Comparison of ENCODE assay signal across 11 cellular contexts in genomic region chrX:119676949-119677653, GRCh38. TPM values are rescaled to one million over a fixed set of nuclear protein-coding genes. Genes with fewer than 3 reads are reported as not detected.
DNase-seq lines count a peak whose midpoint lies in the region; ATAC-seq and TF ChIP-seq lines count a peak whose summit lies in the region.
"Had no signal": no experiment of that assay in that cellular context is flagged by ENCODE, and none has a peak within 500 bp of the region (broad histone marks: within the 10 kb centered on the region; RNA-seq: fewer than 3 reads in every experiment).

No MANE protein-coding gene starts in this region.

- H3K9me3 Mint-ChIP-seq in activated naive CD4-positive, alpha-beta T cell treated with anti-CD3 and anti-CD28 coated beads for 36 hours, result no peaks in the 10 kb centered on the region
- H3K9me3 Mint-ChIP-seq in activated B cell treated with CpG ODN at 0.5 μM for 24 hours, result no peaks in the 10 kb centered on the region
- H3K9me3 Mint-ChIP-seq in stimulated activated naive CD8-positive, alpha-beta T cell treated with anti-CD3 and anti-CD28 coated beads, Interleukin-15, amount 100 ng/mL, for 72 hours, result no peaks in the 10 kb centered on the region

- DNase-seq in activated naive CD4-positive, alpha-beta T cell treated with anti-CD3 and anti-CD28 coated beads for 36 hours, result no peak
- no peak for DNase-seq in activated naive CD4-positive, alpha-beta T cell (lab: John Stamatoyannopoulos, UW)
- DNase-seq in activated B cell treated with CpG ODN at 0.5 μM for 24 hours (no peak), left colon (no peak), cerebellar nuclear complex (lab: John Stamatoyannopoulos, UW) (no peak), cortex of kidney (lab: John Stamatoyannopoulos, UW) (no peak)
- no peak for DNase-seq in stimulated activated naive CD8-positive, alpha-beta T cell treated with anti-CD3 and anti-CD28 coated beads, Interleukin-15, amount 100 ng/mL, for 72 hours
- DNase-seq: heart left ventricle, left lung, occipital lobe had no signal

- peaks cover 56% of the 10 kb centered on the region for H3K4me1 Mint-ChIP-seq in activated naive CD4-positive, alpha-beta T cell treated with anti-CD3 and anti-CD28 coated beads for 36 hours (ENCODE audit: low read depth)
- H3K4me1 Mint-ChIP-seq in activated B cell treated with CpG ODN at 0.5 μM for 24 hours, result peaks cover 58% of the 10 kb centered on the region
- peaks cover 59% of the 10 kb centered on the region for H3K4me1 Mint-ChIP-seq in stimulated activated naive CD8-positive, alpha-beta T cell treated with anti-CD3 and anti-CD28 coated beads, Interleukin-15, amount 100 ng/mL, for 72 hours

- peaks cover 10% of the 10 kb centered on the region for H3K36me3 Mint-ChIP-seq in activated naive CD4-positive, alpha-beta T cell treated with anti-CD3 and anti-CD28 coated beads for 36 hours (ENCODE audit: low read depth)
- H3K36me3 Mint-ChIP-seq in activated B cell treated with CpG ODN at 0.5 μM for 24 hours (ENCODE audit: low read depth), result peaks cover 30% of the 10 kb centered on the region

- peak overlapping the region; percentile 6 for H3K4me3 Mint-ChIP-seq in activated naive CD4-positive, alpha-beta T cell treated with anti-CD3 and anti-CD28 coated beads for 36 hours
- peak overlapping the region; percentile 71 for H3K4me3 Mint-ChIP-seq in activated B cell treated with CpG ODN at 0.5 μM for 24 hours
- H3K4me3 Mint-ChIP-seq in stimulated activated naive CD8-positive, alpha-beta T cell treated with anti-CD3 and anti-CD28 coated beads, Interleukin-15, amount 100 ng/mL, for 72 hours, result peak overlapping the region; percentile 84 to 86

- POLR2A ChIA-PET in activated B cell treated with CpG ODN at 0.5 μM for 24 hours (lab: Charles Lee), result interaction anchor here (0.5 to 4.1 kb wide), 9 partner anchors 8 to 115 kb away, joined by 3 to 27 read pairs (median 4); partner anchors contain the start of gene SEPTIN6

- CTCF ChIA-PET in activated naive CD4-positive, alpha-beta T cell treated with anti-CD3 and anti-CD28 coated beads for 36 hours (lab: Charles Lee), result interaction anchor here (0.9 to 1.1 kb wide), 3 partner anchors 12 to 53 kb away, joined by 3 to 4 read pairs (median 3); partner anchors contain the start of gene SEPTIN6
- CTCF ChIA-PET in activated B cell treated with CpG ODN at 0.5 μM for 24 hours (lab: Charles Lee), result no interaction called here

- peak overlapping the region; percentile 97 for H3K27ac Mint-ChIP-seq in activated naive CD4-positive, alpha-beta T cell treated with anti-CD3 and anti-CD28 coated beads for 36 hours
- H3K27ac Mint-ChIP-seq in activated B cell treated with CpG ODN at 0.5 μM for 24 hours, result peak overlapping the region; percentile 90
- peak overlapping the region; percentile 92 to 93 for H3K27ac Mint-ChIP-seq in stimulated activated naive CD8-positive, alpha-beta T cell treated with anti-CD3 and anti-CD28 coated beads, Interleukin-15, amount 100 ng/mL, for 72 hours

- H3K27me3 Mint-ChIP-seq in activated naive CD4-positive, alpha-beta T cell treated with anti-CD3 and anti-CD28 coated beads for 36 hours (ENCODE audit: low read depth), result no peaks in the 10 kb centered on the region
- H3K27me3 Mint-ChIP-seq in activated B cell treated with CpG ODN at 0.5 μM for 24 hours, result no peaks in the 10 kb centered on the region
- H3K27me3 Mint-ChIP-seq in stimulated activated naive CD8-positive, alpha-beta T cell treated with anti-CD3 and anti-CD28 coated beads, Interleukin-15, amount 100 ng/mL, for 72 hours, result no peaks in the 10 kb centered on the region

- no peak for ATAC-seq in activated B cell treated with CpG ODN at 0.5 μM for 24 hours (ENCODE audit: low read depth)
- peak; percentile 49 for ATAC-seq in left colon
- ATAC-seq in stimulated activated naive CD8-positive, alpha-beta T cell treated with anti-CD3 and anti-CD28 coated beads, Interleukin-15, amount 100 ng/mL, for 72 hours, result no peak
- ATAC-seq in GM21423 (IDR thresholded peaks at IDR 0.05; ENCODE audit: unreplicated experiment), result no peak
- ATAC-seq: left lung had no signal

- intact Hi-C loops in activated naive CD4-positive, alpha-beta T cell treated with anti-CD3 and anti-CD28 coated beads for 36 hours (cut with micrococcal nuclease), result no loop called here
- intact Hi-C loops in activated B cell treated with CpG ODN at 0.5 μM for 24 hours (cut with micrococcal nuclease), result loop anchor here (1.0 kb wide), 1 partner anchor 11 kb away; no protein-coding TSS in a partner anchor
- intact Hi-C loops in left colon (cut with DNase I, micrococcal nuclease), result no loop called here

- TF ChIP-seq CTCF in activated B cell treated with CpG ODN at 0.5 μM for 24 hours (IDR thresholded peaks at IDR 0.05), result no peak

RNA-seq across cellular contexts. Expression of gene SEPTIN6, which starts 15.9 kb away (rescaled TPM):
- total RNA-seq in activated naive CD4-positive, alpha-beta T cell treated with anti-CD3 and anti-CD28 coated beads for 36 hours, result 100 to 1,000 TPM; 137 to 143 TPM
- total RNA-seq in activated B cell treated with CpG ODN at 0.5 μM for 24 hours (330 and 338 TPM in 2 replicates), left colon (10 to 100 TPM; 11.8 to 15.8 TPM)

Comparison
In these comparisons a context has a peak if more than half of its experiments do, and no peak if none do; other contexts are left out.
1. H3K4me3 Mint-ChIP-seq: peak in every context shown above with its lines; median percentile 85 in stimulated activated naive CD8-positive, alpha-beta T cell treated with anti-CD3 and anti-CD28 coated beads, Interleukin-15, amount 100 ng/mL, for 72 hours; 71 in activated B cell treated with CpG ODN at 0.5 μM for 24 hours; 6 in activated naive CD4-positive, alpha-beta T cell treated with anti-CD3 and anti-CD28 coated beads for 36 hours.
2. RNA of gene SEPTIN6, which starts 15.9 kb away (total RNA-seq): 330 to 338 TPM in activated B cell treated with CpG ODN at 0.5 μM for 24 hours and 137 to 143 TPM in activated naive CD4-positive, alpha-beta T cell treated with anti-CD3 and anti-CD28 coated beads for 36 hours; 11.8 to 15.8 TPM in left colon; every median in the first group is over 4 times any median in the second.
3. Peak in every context shown above with its lines, with median percentiles within 50 percentile points of each other: H3K27ac Mint-ChIP-seq.